In the genomic region with DNA sequence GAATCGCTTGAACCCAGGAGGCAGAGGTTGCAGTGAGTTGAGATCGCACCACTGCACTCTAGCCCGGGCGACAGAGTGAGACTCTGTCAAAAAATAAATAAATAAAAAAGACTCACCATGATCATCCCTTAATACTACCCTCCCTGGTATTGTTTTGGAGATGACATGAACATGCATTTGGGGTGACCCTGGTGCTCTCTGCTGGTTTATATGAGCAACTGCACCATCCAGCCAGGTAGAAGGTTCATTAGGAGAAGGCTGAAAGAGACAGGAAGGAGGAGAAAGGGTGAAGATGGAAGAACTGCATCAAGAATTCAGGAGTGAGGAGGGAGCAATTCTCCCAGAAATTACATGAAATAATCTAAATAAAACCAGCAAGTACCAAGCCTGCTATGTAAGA, we compare ENCODE assay signal across 10 cellular contexts. TPM values are rescaled to one million over a fixed set of nuclear protein-coding genes. Genes with fewer than 3 reads are reported as not detected.
DNase-seq lines count a peak whose midpoint lies in the region; ATAC-seq and TF ChIP-seq lines count a peak whose summit lies in the region.
"Had no signal": no experiment of that assay in that cellular context is flagged by ENCODE, and none has a peak within 500 bp of the region (broad histone marks: within the 10 kb centered on the region; RNA-seq: fewer than 3 reads in every experiment).

No MANE protein-coding gene starts in this region.

- no peaks in the 10 kb centered on the region for H3K36me3 ChIP-seq in smooth muscle cell (ENCODE audit: low read depth)
- H3K36me3 ChIP-seq: neutrophil had no signal

- peak; percentile 18 for DNase-seq in AG09319 (ENCODE audit: extremely low read depth, low read depth)
- DNase-seq in GM10266 (ENCODE audit: extremely low spot score) = peak; percentile 65
- peak; percentile 32 for DNase-seq in NCI-H2029 (lab: John Stamatoyannopoulos, UW)
- peak; percentile 26 to 29 for DNase-seq in activated T-cell treated with anti-CD3 and anti-CD28 coated beads, Interleukin-2, amount 50 U/mL, for 48 hours
- DNase-seq in left ventricle myocardium superior = no peak
- DNase-seq in smooth muscle cell (lab: John Stamatoyannopoulos, UW; ENCODE audit: unreplicated experiment) = no peak
- DNase-seq in NK-92 (lab: John Stamatoyannopoulos, UW; ENCODE audit: unreplicated experiment) = no peak

- H3K27me3 ChIP-seq in smooth muscle cell (ENCODE audit: low read depth) = peaks cover under 1% of the 10 kb centered on the region

- no peaks in the 10 kb centered on the region for H3K4me1 ChIP-seq in smooth muscle cell (ENCODE audit: low read depth)

- H2AFZ ChIP-seq in smooth muscle cell (ENCODE audit: low read depth) = no peak overlapping the region

- H3K9ac ChIP-seq in smooth muscle cell (ENCODE audit: low read depth) = no peak overlapping the region

- no peak overlapping the region for H3K4me2 ChIP-seq in smooth muscle cell

- ATAC-seq in left ventricle myocardium superior = peak; percentile 43
- ATAC-seq in HG03039 (IDR thresholded peaks at IDR 0.05; ENCODE audit: unreplicated experiment) = no peak

- TF ChIP-seq CTCF in AG09319 (IDR thresholded peaks at IDR 0.05; ENCODE audit: low read depth, low read length) (peak; percentile 69), GM10266 (IDR thresholded peaks at IDR 0.05; ENCODE audit: control insufficient read depth, insufficient read depth, low read depth, missing control alignments) (peak; percentile 71), smooth muscle cell (IDR thresholded peaks at IDR 0.05; ENCODE audit: borderline replicate concordance, insufficient read depth, poor library complexity, severe bottlenecking) (peak; percentile 62)

- no peak overlapping the region for H3K27ac ChIP-seq in smooth muscle cell (ENCODE audit: low read depth)
- H3K27ac ChIP-seq: neutrophil had no signal

- H3K4me3 ChIP-seq in smooth muscle cell = no peak overlapping the region

- intact Hi-C loops in left ventricle myocardium superior (cut with micrococcal nuclease) = no loop called here

- H3F3A ChIP-seq in smooth muscle cell (ENCODE audit: low read depth) = no peaks in the 10 kb centered on the region

- H3K9me3 ChIP-seq in smooth muscle cell (replicated peaks; ENCODE audit: low read depth) = no peaks in the 10 kb centered on the region
- H3K9me3 ChIP-seq: neutrophil had no signal

- H3K79me2 ChIP-seq in smooth muscle cell (ENCODE audit: low read depth) = no peaks in the 10 kb centered on the region

- WGBS in smooth muscle cell (ENCODE audit: low lambda C conversion rate) = 92% methylated on average over 4 of the region's 4 CpGs

- H4K20me1 ChIP-seq in smooth muscle cell (ENCODE audit: low read depth) = no peaks in the 10 kb centered on the region

RNA-seq across cellular contexts. Expression of a gene that starts 37.8 kb away (rescaled TPM):
- total RNA-seq in left ventricle myocardium superior (223 TPM), smooth muscle cell (0.67 TPM in 1 of 2 replicates, not detected in the other)
- not detected in 2 replicates for polyA plus RNA-seq in smooth muscle cell
- polyA plus RNA-seq: IgD-negative memory B cell had no signal

Comparison
In these comparisons a context has a peak if more than half of its experiments do, and no peak if none do; other contexts are left out.
1. DNase-seq: peak in AG09319 (single experiment), GM10266 (single experiment), NCI-H2029 (single experiment) and activated T-cell treated with anti-CD3 and anti-CD28 coated beads, Interleukin-2, amount 50 U/mL, for 48 hours (2 of 2); none in left ventricle myocardium superior (single experiment), smooth muscle cell (single experiment) and NK-92 (single experiment).
2. RNA of a gene that starts 37.8 kb away (total RNA-seq): 223 TPM in left ventricle myocardium superior (single experiment); 0.67 TPM in smooth muscle cell; every median in the first group is over 100 times any median in the second.
3. Peak in every context shown above with its lines, with median percentiles within 50 percentile points of each other: CTCF ChIP-seq.